In genomic region chr7:6615853-6616555, GRCh38 we compare ENCODE assay signal across 8 cellular contexts. TPM values are rescaled to one million over a fixed set of nuclear protein-coding genes. Genes with fewer than 3 reads are reported as not detected.
DNase-seq lines count a peak whose midpoint lies in the region; ATAC-seq and TF ChIP-seq lines count a peak whose summit lies in the region.

No MANE protein-coding gene starts in this region.

- TF ChIP-seq CTCF in OCI-LY1 (IDR thresholded peaks at IDR 0.05; ENCODE audit: low read length) (no peak), epithelial cell of proximal tubule (conservative IDR thresholded peaks at IDR 0.05; ENCODE audit: low read depth, low read length) (no peak), nephron progenitor cell (IDR thresholded peaks at IDR 0.05) (no peak)

- no peak overlapping the region for H3K9ac ChIP-seq in OCI-LY1 (ENCODE audit: low read length)

- peaks cover 8% of the 10 kb centered on the region for H3K4me1 ChIP-seq in OCI-LY1 (ENCODE audit: insufficient read depth, low read length, severe bottlenecking)

- ATAC-seq in GM19023 (IDR thresholded peaks at IDR 0.05; ENCODE audit: unreplicated experiment) (no peak), HG03354 (IDR thresholded peaks at IDR 0.05; ENCODE audit: poor library complexity, severe bottlenecking, unreplicated experiment) (no peak)

- no peak overlapping the region for H3K4me2 ChIP-seq in OCI-LY1 (ENCODE audit: low read length)

- H3K27me3 ChIP-seq in OCI-LY1 (ENCODE audit: insufficient read depth, low read length): peaks cover 9% of the 10 kb centered on the region; the same call in 1 of the 2 replicates

- no peaks in the 10 kb centered on the region for H3K79me2 ChIP-seq in OCI-LY1 (ENCODE audit: insufficient read depth, low read length)

- H3K27ac ChIP-seq in OCI-LY1 (ENCODE audit: low read depth, low read length, poor library complexity, severe bottlenecking): no peak overlapping the region

- H2AFZ ChIP-seq in OCI-LY1 (ENCODE audit: low read length): no peak overlapping the region

- H3K4me3 ChIP-seq in OCI-LY1 (ENCODE audit: low read depth, low read length, poor library complexity, severe bottlenecking): peak overlapping the region; percentile 22
- H3K4me3 ChIP-seq in epithelial cell of proximal tubule (ENCODE audit: low read depth, low read length): peak overlapping the region; percentile 50

- no peak overlapping the region for H3K27ac Mint-ChIP-seq in nephron progenitor cell

- no peaks in the 10 kb centered on the region for H3K9me3 ChIP-seq in OCI-LY1 (ENCODE audit: low read length)

- H3K4me3 Mint-ChIP-seq in nephron progenitor cell: peak overlapping the region; percentile 71

- H3K9me3 Mint-ChIP-seq in nephron progenitor cell: peaks cover 2% of the 10 kb centered on the region

- no peaks in the 10 kb centered on the region for H3K9me2 ChIP-seq in OCI-LY1 (ENCODE audit: low read depth, low read length)

- DNase-seq in DMS153 (lab: John Stamatoyannopoulos, UW) (peak; percentile 38), epithelial cell of proximal tubule (ENCODE audit: low read depth) (no peak), nephron progenitor cell (peak; percentile 48)
- no peak for DNase-seq in activated CD4-positive, CD25-positive, alpha-beta regulatory T cell (lab: John Stamatoyannopoulos, UW)
- DNase-seq in activated CD4-positive, CD25-positive, alpha-beta regulatory T cell treated with anti-CD3 and anti-CD28 coated beads, Interleukin-2, amount 50 U/mL, for 72 hours: no peak

- H3K4me1 Mint-ChIP-seq in nephron progenitor cell: peaks cover 11% of the 10 kb centered on the region

- peaks cover 16% of the 10 kb centered on the region for H3K36me3 Mint-ChIP-seq in nephron progenitor cell (ENCODE audit: low read depth)

- peaks cover 6% of the 10 kb centered on the region for H3K27me3 Mint-ChIP-seq in nephron progenitor cell (ENCODE audit: low read depth, poor library complexity)

- no peaks in the 10 kb centered on the region for H4K20me1 ChIP-seq in OCI-LY1 (ENCODE audit: insufficient read depth, low read length)

- H3F3A ChIP-seq in OCI-LY1 (ENCODE audit: insufficient read depth, low read length): no peaks in the 10 kb centered on the region

- no peaks in the 10 kb centered on the region for H3K36me3 ChIP-seq in OCI-LY1 (ENCODE audit: insufficient read depth, low read length)

RNA-seq across cellular contexts. Expression of gene ZNF853, which starts 0.6 kb away (rescaled TPM):
- total RNA-seq in epithelial cell of proximal tubule: 5.6 and 9.9 TPM in 2 replicates

RNA-seq across cellular contexts. Expression of gene ZNF316, which starts 21.1 kb away (rescaled TPM):
- 9.5 and 12.6 TPM in 2 replicates for total RNA-seq in epithelial cell of proximal tubule

RNA-seq across cellular contexts. Expression of gene INTS15, which starts 26.2 kb away (rescaled TPM):
- total RNA-seq in epithelial cell of proximal tubule: 23.1 and 36.0 TPM in 2 replicates

RNA-seq across cellular contexts. Expression of gene ZDHHC4, which starts 38.8 kb away (rescaled TPM):
- total RNA-seq in epithelial cell of proximal tubule: 37.5 and 55.1 TPM in 2 replicates

Comparison
In these comparisons a context has a peak if more than half of its experiments do, and no peak if none do; other contexts are left out.
1. DNase-seq: peak in DMS153 (single experiment) and nephron progenitor cell (single experiment); none in epithelial cell of proximal tubule (single experiment), activated CD4-positive, CD25-positive, alpha-beta regulatory T cell (0 of 4) and activated CD4-positive, CD25-positive, alpha-beta regulatory T cell treated with anti-CD3 and anti-CD28 coated beads, Interleukin-2, amount 50 U/mL, for 72 hours (single experiment).